19 cellular contexts compared by ENCODE assay signal in genomic region chr21:44418876-44419230, GRCh38. TPM values are rescaled to one million over a fixed set of nuclear protein-coding genes. Genes with fewer than 3 reads are reported as not detected.
DNase-seq lines count a peak whose midpoint lies in the region; ATAC-seq and TF ChIP-seq lines count a peak whose summit lies in the region.
"Had no signal": no experiment of that assay in that cellular context is flagged by ENCODE, and none has a peak within 500 bp of the region (broad histone marks: within the 10 kb centered on the region; RNA-seq: fewer than 3 reads in every experiment).

No MANE protein-coding gene starts in this region.

- H3K36me3 ChIP-seq in H7 (replicated peaks; ENCODE audit: control insufficient read depth, insufficient read depth, low read length) (no peaks in the 10 kb centered on the region), spleen (peaks cover 0 to 85% (median 23%) of the 10 kb centered on the region in 6 donors)
- H3K36me3 ChIP-seq: MG63 had no signal

- ATAC-seq in Right ventricle myocardium inferior (no peak), left cardiac atrium (no peak), HG03460 (IDR thresholded peaks at IDR 0.05; ENCODE audit: unreplicated experiment) (no peak)
- ATAC-seq: CD8-positive, alpha-beta T cell had no signal

- peaks cover 0 to 6% (median 0%) of the 10 kb centered on the region in 6 donors for H3K4me1 ChIP-seq in spleen
- H3K4me1 ChIP-seq: Caco-2 had no signal

- H3K9me3 ChIP-seq in spleen = no peaks in the 10 kb centered on the region
- H3K9me3 ChIP-seq: Caco-2, MG63 had no signal

- no peak for TF ChIP-seq POLR2A in spleen (IDR thresholded peaks at IDR 0.05)

- H3K27me3 ChIP-seq in H7 (ENCODE audit: control insufficient read depth, insufficient read depth, low read length) = no peaks in the 10 kb centered on the region
- H3K27me3 ChIP-seq in spleen (replicated peaks in 1 of 7) = no peaks in the 10 kb centered on the region
- H3K27me3 ChIP-seq: MG63 had no signal

- intact Hi-C loops in Right ventricle myocardium inferior (cut with DNase I) = no loop called here
- intact Hi-C loops in left cardiac atrium (cut with DNase I) = no loop called here
- intact Hi-C loops in spleen (cut with DNase I; ENCODE audit: low total_unique reads) = no loop called here

- no peak for TF ChIP-seq CTCF in spleen (IDR thresholded peaks at IDR 0.05 in 8 of 11, conservative IDR thresholded peaks at IDR 0.05 in 3 of 11)

- H3K4me3 ChIP-seq in H7 (ENCODE audit: insufficient read depth, low read depth, low read length) (no peak overlapping the region), spleen (no peak overlapping the region)
- H3K4me3 ChIP-seq: MG63 had no signal

- WGBS in spleen, 5 donors = 94 to 98% (median 96%) methylated on average over 4 to 8 of the region's 8 CpGs

- DNase-seq in Right ventricle myocardium inferior (ENCODE audit: missing footprints) (peak; percentile 9), left cardiac atrium (no peak), H7 (peak; percentile 17), islet precursor cell (peak; percentile 29), spleen (peak; percentile 41)
- no peak for DNase-seq in activated CD4-positive, alpha-beta T cell treated with anti-CD3 and anti-CD28 coated beads, Interleukin-2, amount 50 U/mL, for 4 hours
- DNase-seq: AML-193; C1 segment of cervical spinal cord; CD8-positive, alpha-beta T cell; KBM-7; MG63; NCI-H1105 treated with DMSO at 0.1 percent for 48 hours; NCI-H146; NCI-H2029; NCI-H526 treated with DMSO at 0.1 percent for 48 hours; RPMI8226; SHP77 treated with DMSO at 0.1 percent for 48 hours had no signal

- no peak overlapping the region for H3K27ac ChIP-seq in spleen

RNA-seq across cellular contexts. Expression of gene LRRC3, which starts 36.5 kb away (rescaled TPM):
- total RNA-seq in Right ventricle myocardium inferior (3.3 TPM), left cardiac atrium (1 to 10 TPM; 1.4 to 2.5 TPM), spleen (1 to 10 TPM; 1.3 to 4.9 (median 3.4) TPM)
- total RNA-seq in H7 (2014; rRNA removed; shearing (Covaris generic)) = 3.8 and 4.6 TPM in 2 replicates
- under 1 TPM; 0.24 to 0.86 (median 0.26) TPM for polyA plus RNA-seq in spleen

Comparison
In these comparisons a context has a peak if more than half of its experiments do, and no peak if none do; other contexts are left out.
1. DNase-seq: peak in Right ventricle myocardium inferior (single experiment), H7 (single experiment), islet precursor cell (single experiment) and spleen (single experiment); none in left cardiac atrium (single experiment) and activated CD4-positive, alpha-beta T cell treated with anti-CD3 and anti-CD28 coated beads, Interleukin-2, amount 50 U/mL, for 4 hours (0 of 2).